1 cellular context compared by ENCODE assay signal in genomic region chr4:147927377-147928137, GRCh38.
TF ChIP-seq lines count a peak whose summit lies in the region.

No MANE protein-coding gene starts in this region.

TF ChIP-seq in HEK293, 187 proteins besides CTCF, POLR2A, EP300 and RAD21 (continued from another document):
- TF ChIP-seq ZSCAN18 (tag by site-specific recombination; IDR thresholded peaks at IDR 0.05) = no peak
- peak; percentile 33; the same call in 1 of the 2 replicates for TF ChIP-seq ZNF398 (tag by site-specific recombination; IDR thresholded peaks at IDR 0.05)
- TF ChIP-seq ZNF138 (tag by site-specific recombination; IDR thresholded peaks at IDR 0.05; ENCODE audit: borderline replicate concordance) = no peak
- TF ChIP-seq PRDM4 (tag by site-specific recombination; IDR thresholded peaks at IDR 0.05) = no peak
- no peak for TF ChIP-seq ZNF747 (tag by site-specific recombination; IDR thresholded peaks at IDR 0.05)
- no peak for TF ChIP-seq ZNF354C (tag by site-specific recombination; IDR thresholded peaks at IDR 0.05; ENCODE audit: borderline replicate concordance, low read depth)
- TF ChIP-seq ZNF768 (tag by site-specific recombination; IDR thresholded peaks at IDR 0.05) = no peak
- no peak for TF ChIP-seq ZNF664 (tag by site-specific recombination; IDR thresholded peaks at IDR 0.05)
- peak; percentile 65 for TF ChIP-seq ZBTB8A (tag by site-specific recombination; IDR thresholded peaks at IDR 0.05)
- no peak for TF ChIP-seq PRDM6 (tag by site-specific recombination; IDR thresholded peaks at IDR 0.05)
- no peak for TF ChIP-seq HOXA7 (CRISPR knock-in tag; IDR thresholded peaks at IDR 0.05; ENCODE audit: borderline replicate concordance)
- TF ChIP-seq YY1 (tag by site-specific recombination; IDR thresholded peaks at IDR 0.05) = no peak
- TF ChIP-seq ZNF843 (tag by site-specific recombination; IDR thresholded peaks at IDR 0.05) = peak; percentile 68; the same call in 1 of the 2 replicates
- TF ChIP-seq ZFP37 (tag by site-specific recombination; IDR thresholded peaks at IDR 0.05) = peak; percentile 36; the same call in 1 of the 2 replicates
- TF ChIP-seq PRDM10 (tag by site-specific recombination; IDR thresholded peaks at IDR 0.05) = peak; percentile 93
- TF ChIP-seq OSR2 (tag by site-specific recombination; IDR thresholded peaks at IDR 0.05) = no peak; the same call in 1 of the 2 replicates
- TF ChIP-seq ZNF596 (tag by site-specific recombination; IDR thresholded peaks at IDR 0.05) = no peak
- peak; percentile 55; the same call in 1 of the 2 replicates for TF ChIP-seq SP7 (tag by site-specific recombination; IDR thresholded peaks at IDR 0.05)
- peak; percentile 79; the same call in 1 of the 2 replicates for TF ChIP-seq ZNF24 (tag by site-specific recombination; IDR thresholded peaks at IDR 0.05)
- TF ChIP-seq ZNF585B (tag by site-specific recombination; IDR thresholded peaks at IDR 0.05) = no peak
- TF ChIP-seq ZSCAN5A (tag by site-specific recombination; IDR thresholded peaks at IDR 0.05) = no peak
- TF ChIP-seq ZNF692 (tag by site-specific recombination; IDR thresholded peaks at IDR 0.05) = peak; percentile 93
- TF ChIP-seq ZFHX2 (tag by site-specific recombination; conservative IDR thresholded peaks at IDR 0.05) = no peak
- TF ChIP-seq ATF2 (tag by site-specific recombination; IDR thresholded peaks at IDR 0.05; ENCODE audit: low read depth) = no peak
- TF ChIP-seq ZNF423 (tag by site-specific recombination; IDR thresholded peaks at IDR 0.05) = 0 out of 2 replicates have a peak, but pooled peaks have one; percentile 15
- TF ChIP-seq ZNF121 (tag by site-specific recombination; IDR thresholded peaks at IDR 0.05) = no peak
- TF ChIP-seq SP3 (tag by site-specific recombination; IDR thresholded peaks at IDR 0.05) = no peak
- TF ChIP-seq ZFP3 (tag by site-specific recombination; IDR thresholded peaks at IDR 0.05; ENCODE audit: low read depth) = no peak
- TF ChIP-seq ZNF394 (tag by site-specific recombination; IDR thresholded peaks at IDR 0.05; ENCODE audit: borderline replicate concordance) = peak; percentile 72; the same call in 1 of the 2 replicates
- TF ChIP-seq ZNF223 (tag by site-specific recombination; IDR thresholded peaks at IDR 0.05) = no peak
- TF ChIP-seq ZNF449 (tag by site-specific recombination; IDR thresholded peaks at IDR 0.05) = no peak
- no peak for TF ChIP-seq ZNF292 (tag by site-specific recombination; IDR thresholded peaks at IDR 0.05; ENCODE audit: borderline replicate concordance, low read depth)
- no peak for TF ChIP-seq REPIN1 (tag by site-specific recombination; IDR thresholded peaks at IDR 0.05; ENCODE audit: low read depth)
- no peak for TF ChIP-seq ZNF600 (tag by site-specific recombination; IDR thresholded peaks at IDR 0.05)
- TF ChIP-seq SP2 (tag by site-specific recombination; IDR thresholded peaks at IDR 0.05) = no peak
- no peak for TF ChIP-seq MEIS1 (CRISPR knock-in tag; IDR thresholded peaks at IDR 0.05; ENCODE audit: borderline replicate concordance)
- TF ChIP-seq PATZ1 (tag by site-specific recombination; IDR thresholded peaks at IDR 0.05) = peak; percentile 46
